Comparison of ENCODE assay signal across 18 cellular contexts in the genomic region with DNA sequence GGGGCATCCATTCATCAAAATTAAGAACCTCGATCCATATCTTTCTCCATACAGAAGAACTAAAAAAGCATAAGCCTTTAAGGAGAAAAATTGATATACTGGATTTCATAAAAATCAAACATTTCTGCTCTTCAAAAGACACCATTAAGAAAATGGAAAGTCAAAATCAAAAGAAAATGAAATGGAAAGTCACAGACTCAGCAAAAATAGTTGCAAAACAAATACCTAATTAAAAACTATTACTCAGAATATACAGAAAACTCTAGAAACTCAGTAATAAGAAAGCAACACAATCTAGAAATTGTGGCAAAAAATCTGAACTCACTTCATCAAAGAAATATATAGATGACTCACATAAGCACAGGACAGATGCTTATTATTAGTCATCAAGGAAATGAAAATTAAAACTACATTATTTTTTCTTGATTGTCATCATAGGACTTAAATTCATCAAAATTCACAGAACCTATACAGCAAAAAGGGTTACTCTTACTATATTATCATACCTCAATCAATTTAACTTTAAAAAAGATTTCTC. TPM values are rescaled to one million over a fixed set of nuclear protein-coding genes. Genes with fewer than 3 reads are reported as not detected.
DNase-seq lines count a peak whose midpoint lies in the region; ATAC-seq, FAIRE-seq and TF ChIP-seq lines count a peak whose summit lies in the region.
"Had no signal": no experiment of that assay in that cellular context is flagged by ENCODE, and none has a peak within 500 bp of the region (broad histone marks: within the 10 kb centered on the region; RNA-seq: fewer than 3 reads in every experiment).

No MANE protein-coding gene starts in this region.

- H3K4me1 Mint-ChIP-seq in CD8-positive, alpha-beta T cell (ENCODE audit: low read depth): peaks cover 67% of the 10 kb centered on the region

- H3K9me3 ChIP-seq in A549: peaks cover 11% of the 10 kb centered on the region; the same call in 1 of the 3 replicates
- H3K9me3 ChIP-seq in CD8-positive, alpha-beta T cell (ENCODE audit: low read length): peaks cover 6% of the 10 kb centered on the region
- no peaks in the 10 kb centered on the region for H3K9me3 ChIP-seq in fibroblast of lung (ENCODE audit: control insufficient read depth, insufficient read depth, low read depth, low read length)
- H3K9me3 ChIP-seq in spleen: peaks cover 0 to 27% (median 21%) of the 10 kb centered on the region in 8 donors
- H3K9me3 ChIP-seq: ovary, Peyer's patch, sigmoid colon had no signal

- TF ChIP-seq POLR2A in A549 (IDR thresholded peaks at IDR 0.05; ENCODE audit: low read length) (no peak), spleen (IDR thresholded peaks at IDR 0.05) (no peak)

- H3K27me3 Mint-ChIP-seq in CD8-positive, alpha-beta T cell (ENCODE audit: low read depth): no peaks in the 10 kb centered on the region
- H3K27me3 Mint-ChIP-seq: activated CD4-positive, alpha-beta T cell treated with anti-CD3 and anti-CD28 coated beads, Interleukin-2, amount 10 ng/mL, durations not matched to agents 24 days and 14 days; naive B cell had no signal

- no peak overlapping the region for H3K4me3 Mint-ChIP-seq in CD8-positive, alpha-beta T cell
- H3K4me3 Mint-ChIP-seq: activated CD4-positive, alpha-beta T cell treated with anti-CD3 and anti-CD28 coated beads, Interleukin-2, amount 10 ng/mL, durations not matched to agents 24 days and 14 days had no signal

- no peak for ATAC-seq in A549
- peak; percentile 38 for ATAC-seq in CD8-positive, alpha-beta T cell

- TF ChIP-seq RAD21 in A549 (conservative IDR thresholded peaks at IDR 0.05 in 1 of 2, IDR thresholded peaks at IDR 0.05 in 1 of 2): no peak

- DNase-seq in A549 (ENCODE audit: low read depth in 1 of 2, low spot score in 1 of 2) (no peak), RKO (ENCODE audit: low spot score) (peak; percentile 46), fibroblast of lung (ENCODE audit: low read depth in 2 of 2) (peak; percentile 22 to 31), NCI-H2081 treated with DMSO at 0.1 percent for 48 hours (lab: John Stamatoyannopoulos, UW) (no peak), spleen (no peak), dermis blood vessel endothelial cell (no peak)
- DNase-seq in CD8-positive, alpha-beta T cell: no peak
- DNase-seq: activated CD4-positive, alpha-beta T cell treated with anti-CD3 and anti-CD28 coated beads, Interleukin-2, amount 10 ng/mL, durations not matched to agents 24 days and 14 days; amniotic stem cell; central memory CD4-positive, alpha-beta T cell; effector CD4-positive, alpha-beta T cell; naive B cell; NCI-H146; ovary; Peyer's patch; sigmoid colon had no signal

- peaks cover 24% of the 10 kb centered on the region for H3K36me3 Mint-ChIP-seq in CD8-positive, alpha-beta T cell

- peaks cover 56% of the 10 kb centered on the region for H3K79me2 ChIP-seq in fibroblast of lung (ENCODE audit: control insufficient read depth, insufficient read depth, low read length)

- H3K4me1 ChIP-seq in A549: peaks cover 5% of the 10 kb centered on the region; the same call in 1 of the 3 replicates
- peaks cover 16% of the 10 kb centered on the region for H3K4me1 ChIP-seq in CD8-positive, alpha-beta T cell (ENCODE audit: insufficient read depth, low read length)
- peaks cover 2% of the 10 kb centered on the region for H3K4me1 ChIP-seq in fibroblast of lung (ENCODE audit: control insufficient read depth, extremely low read depth, insufficient read depth, low read length)
- H3K4me1 ChIP-seq in spleen: peaks cover 5 to 84% (median 37%) of the 10 kb centered on the region in 6 donors
- H3K4me1 ChIP-seq: Peyer's patch had no signal

- no peak overlapping the region for H2AFZ ChIP-seq in fibroblast of lung (ENCODE audit: low read length)

- peaks cover 3% of the 10 kb centered on the region for H4K20me1 ChIP-seq in fibroblast of lung (ENCODE audit: control insufficient read depth, extremely low read depth, insufficient read depth, low read length)

- no peak overlapping the region for H3K27ac ChIP-seq in A549
- no peak overlapping the region for H3K27ac ChIP-seq in CD8-positive, alpha-beta T cell (ENCODE audit: low read depth, low read length)
- no peak overlapping the region for H3K27ac ChIP-seq in fibroblast of lung (ENCODE audit: insufficient read depth, low read length)
- no peak overlapping the region for H3K27ac ChIP-seq in spleen
- H3K27ac ChIP-seq: BLaER1, ovary, Peyer's patch, sigmoid colon had no signal

- H3K27ac Mint-ChIP-seq in CD8-positive, alpha-beta T cell: no peak overlapping the region
- H3K27ac Mint-ChIP-seq: activated CD4-positive, alpha-beta T cell treated with anti-CD3 and anti-CD28 coated beads, Interleukin-2, amount 10 ng/mL, durations not matched to agents 24 days and 14 days had no signal

- H3K9me3 Mint-ChIP-seq in CD8-positive, alpha-beta T cell: peaks cover 12% of the 10 kb centered on the region

- WGBS in A549 (ENCODE audit: missing lambda C conversion rate): 93% methylated on average over 1 of the region's 1 CpG
- 90 to 100% (median 98%) methylated on average over 1 of the region's 1 CpG for WGBS in spleen, 5 donors

- H3K4me2 ChIP-seq in A549: no peak overlapping the region
- no peak overlapping the region for H3K4me2 ChIP-seq in fibroblast of lung (ENCODE audit: extremely low read depth, insufficient read depth, low read length)
- H3K4me2 ChIP-seq: BLaER1 had no signal

- no peaks in the 10 kb centered on the region for H3K27me3 ChIP-seq in CD8-positive, alpha-beta T cell (ENCODE audit: insufficient read depth, low read length)
- H3K27me3 ChIP-seq in fibroblast of lung (ENCODE audit: control insufficient read depth, insufficient read depth, low read length): no peaks in the 10 kb centered on the region
- no peaks in the 10 kb centered on the region for H3K27me3 ChIP-seq in spleen (replicated peaks in 1 of 7)
- H3K27me3 ChIP-seq: BLaER1, ovary, Peyer's patch, sigmoid colon had no signal

- POLR2A ChIA-PET in A549 (lab: Yijun Ruan, JAX): no interaction called here
- POLR2A ChIA-PET in CD8-positive, alpha-beta T cell (lab: Charles Lee): no interaction called here

- CTCF ChIA-PET in A549 (lab: Yijun Ruan, JAX): no interaction called here
- CTCF ChIA-PET in CD8-positive, alpha-beta T cell (lab: Charles Lee): no interaction called here

- intact Hi-C loops in CD8-positive, alpha-beta T cell (cut with DNase I, micrococcal nuclease): no loop called here
- intact Hi-C loops in spleen (cut with DNase I; ENCODE audit: low total_unique reads): no loop called here

- H3K4me3 ChIP-seq in A549 (no peak overlapping the region), fibroblast of lung (replicated peaks in 1 of 4; ENCODE audit: control extremely low read depth in 1 of 4, insufficient read depth in 1 of 4, low read depth in 3 of 4, low read length in 4 of 4) (no peak overlapping the region), spleen (no peak overlapping the region)
- no peak overlapping the region for H3K4me3 ChIP-seq in CD8-positive, alpha-beta T cell (ENCODE audit: low read depth, low read length)
- H3K4me3 ChIP-seq: BLaER1, ovary, Peyer's patch, sigmoid colon had no signal

- H3K36me3 ChIP-seq in CD8-positive, alpha-beta T cell (ENCODE audit: insufficient read depth, low read length): no peaks in the 10 kb centered on the region
- H3K36me3 ChIP-seq in fibroblast of lung (ENCODE audit: control insufficient read depth, insufficient read depth, low read length) (no peaks in the 10 kb centered on the region), spleen (no peaks in the 10 kb centered on the region)
- H3K36me3 ChIP-seq: ovary, Peyer's patch, sigmoid colon had no signal

- no peak for TF ChIP-seq CTCF in A549 (IDR thresholded peaks at IDR 0.05)
- TF ChIP-seq CTCF in CD8-positive, alpha-beta T cell (IDR thresholded peaks at IDR 0.05): no peak
- no peak for TF ChIP-seq CTCF in fibroblast of lung (conservative IDR thresholded peaks at IDR 0.05 in 1 of 2, IDR thresholded peaks at IDR 0.05 in 1 of 2; ENCODE audit: low read depth in 1 of 2, low read length in 2 of 2)
- TF ChIP-seq CTCF in spleen (IDR thresholded peaks at IDR 0.05 in 8 of 11, conservative IDR thresholded peaks at IDR 0.05 in 3 of 11): no peak

- TF ChIP-seq EP300 in A549 (IDR thresholded peaks at IDR 0.05): no peak

- no peak overlapping the region for H3K9ac ChIP-seq in fibroblast of lung (ENCODE audit: insufficient read depth, low read length)
- H3K9ac ChIP-seq: BLaER1 had no signal

- FAIRE-seq in A549 (lab: Jason Lieb, UNC): no peak
- FAIRE-seq: HTR-8/SVneo had no signal

TF ChIP-seq in A549, 52 proteins besides CTCF, POLR2A, EP300 and RAD21:
- TF ChIP-seq ESRRA (IDR thresholded peaks at IDR 0.05; ENCODE audit: borderline replicate concordance, low read length) (no peak), MAFK (IDR thresholded peaks at IDR 0.05; ENCODE audit: partially characterized antibody) (peak; percentile 46), FOSL2 (IDR thresholded peaks at IDR 0.05) (no peak), FOSL2 (CRISPR knock-in tag; IDR thresholded peaks at IDR 0.05) (peak; percentile 69), CBX2 (IDR thresholded peaks at IDR 0.05; ENCODE audit: borderline replicate concordance, low read depth) (no peak)
- TF ChIP-seq, protein P1, sequence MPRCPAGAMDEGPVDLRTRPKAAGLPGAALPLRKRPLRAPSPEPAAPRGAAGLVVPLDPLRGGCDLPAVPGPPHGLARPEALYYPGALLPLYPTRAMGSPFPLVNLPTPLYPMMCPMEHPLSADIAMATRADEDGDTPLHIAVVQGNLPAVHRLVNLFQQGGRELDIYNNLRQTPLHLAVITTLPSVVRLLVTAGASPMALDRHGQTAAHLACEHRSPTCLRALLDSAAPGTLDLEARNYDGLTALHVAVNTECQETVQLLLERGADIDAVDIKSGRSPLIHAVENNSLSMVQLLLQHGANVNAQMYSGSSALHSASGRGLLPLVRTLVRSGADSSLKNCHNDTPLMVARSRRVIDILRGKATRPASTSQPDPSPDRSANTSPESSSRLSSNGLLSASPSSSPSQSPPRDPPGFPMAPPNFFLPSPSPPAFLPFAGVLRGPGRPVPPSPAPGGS (IDR thresholded peaks at IDR 0.05): no peak

RNA-seq across cellular contexts. Expression of a gene that starts 28.2 kb away (rescaled TPM):
- polyA plus RNA-seq in A549 (2011; rRNA removed): 11.6 and 15.8 TPM in 2 replicates
- polyA plus RNA-seq in A549 (2012; cell fraction: cytosol; rRNA removed): 2.6 and 3.0 TPM in 2 replicates
- 1.3 and 2.0 TPM in 2 replicates for polyA plus RNA-seq in A549 (2012; cell fraction: nucleus; rRNA removed)
- polyA plus RNA-seq in A549 (2017; fragmentation: RNase III; extraction: RNeasy Plus Mini Kit Qiagen cat#74134 plus additional on column Dnase treatment): 7.6 to 8.6 TPM (median 7.9 TPM) in 3 replicates
- 7.4 and 7.7 TPM in 2 replicates for polyA minus RNA-seq in A549 (2011; rRNA and poly(A)+ RNA removed)
- 10 to 100 TPM; 17.6 to 18.8 TPM for total RNA-seq in CD8-positive, alpha-beta T cell
- 10.3 and 15.5 TPM in 2 replicates for total RNA-seq in fibroblast of lung
- 9.9 and 12.4 TPM in 2 replicates for polyA plus RNA-seq in fibroblast of lung
- polyA plus RNA-seq in fibroblast of lung (2012): 8.2 and 10.5 TPM in 2 replicates
- polyA minus RNA-seq in fibroblast of lung (ENCODE audit: low replicate concordance): 2.4 and 3.5 TPM in 2 replicates
- total RNA-seq in spleen: 10 to 100 TPM; 18.0 to 25.2 (median 20.3) TPM
- 1 to 10 TPM; 5.3 to 10.0 (median 6.2) TPM for polyA plus RNA-seq in spleen
- 6.6 and 9.4 TPM in 2 replicates for total RNA-seq in dermis blood vessel endothelial cell

Comparison
In these comparisons a context has a peak if more than half of its experiments do, and no peak if none do; other contexts are left out.
1. DNase-seq: peak in RKO (single experiment) and fibroblast of lung (2 of 2); none in A549 (0 of 2), CD8-positive, alpha-beta T cell (0 of 7), NCI-H2081 treated with DMSO at 0.1 percent for 48 hours (single experiment), spleen (single experiment) and dermis blood vessel endothelial cell (single experiment).